ENCODE assay signal across 8 cellular contexts in genomic region chrX:49269768-49270248, GRCh38. TPM values are rescaled to one million over a fixed set of nuclear protein-coding genes. Genes with fewer than 3 reads are reported as not detected.
A peak's percentile ranks its signal among the peaks of the same experiment; 100 is the strongest.
DNase-seq lines count a peak whose midpoint lies in the region; ATAC-seq lines count a peak whose summit lies in the region.

Gene PPP1R3F, plus strand, starts transcription at chrX:49269793. Its CDS starts 77 bp downstream, at chrX:49269870.

- peaks cover 56% of the 10 kb centered on the region for H3K4me1 Mint-ChIP-seq in activated naive CD4-positive, alpha-beta T cell treated with anti-CD3 and anti-CD28 coated beads, Interleukin-2, amount 10 ng/mL, durations not matched to agents 7 days and 5 days
- H3K4me1 Mint-ChIP-seq in activated T-helper 2 cell treated with anti-CD3 and anti-CD28 coated beads, Interferon-gamma antibody, Interleukin-2, Interleukin-4, amounts not matched to agents 10 μg/mL and 5 μg/mL and 100 μg/mL, durations not matched to agents 14 hours and 24 hours and 36 hours (ENCODE audit: low read depth): peaks cover 45% of the 10 kb centered on the region

- H3K36me3 Mint-ChIP-seq in activated naive CD4-positive, alpha-beta T cell treated with anti-CD3 and anti-CD28 coated beads, Interleukin-2, amount 10 ng/mL, durations not matched to agents 7 days and 5 days: peaks cover 16% of the 10 kb centered on the region
- peaks cover 32% of the 10 kb centered on the region for H3K36me3 Mint-ChIP-seq in activated T-helper 2 cell treated with anti-CD3 and anti-CD28 coated beads, Interferon-gamma antibody, Interleukin-2, Interleukin-4, amounts not matched to agents 10 μg/mL and 5 μg/mL and 100 μg/mL, durations not matched to agents 14 hours and 24 hours and 36 hours (ENCODE audit: low read depth)

- H3K27me3 ChIP-seq in right cardiac atrium (ENCODE audit: control insufficient read depth, insufficient read depth): no peaks in the 10 kb centered on the region

- intact Hi-C loops in activated T-helper 2 cell treated with anti-CD3 and anti-CD28 coated beads, Interferon-gamma antibody, Interleukin-2, Interleukin-4, amounts not matched to agents 10 μg/mL and 5 μg/mL and 100 μg/mL, durations not matched to agents 14 hours and 24 hours and 36 hours (cut with micrococcal nuclease): loop anchor here (2.0 to 10.0 kb wide), 5 partner anchors 35 to 555 kb away; partner anchors contain the start of genes CCDC22 and SYP
- intact Hi-C loops in right cardiac atrium (cut with DNase I): loop anchor here in 2 of 4 donors (10.0 kb wide), 1 partner anchor 75 kb away; no protein-coding TSS in a partner anchor

- no peaks in the 10 kb centered on the region for H3K4me1 ChIP-seq in right cardiac atrium (ENCODE audit: control insufficient read depth, insufficient read depth, low read length)

- ATAC-seq in HG03103 (IDR thresholded peaks at IDR 0.05; ENCODE audit: low read depth, unreplicated experiment) (peak; percentile 15), right cardiac atrium (peak in 1 of 2 donors; percentile 10)

- no peaks in the 10 kb centered on the region for H3K9me3 ChIP-seq in right cardiac atrium (ENCODE audit: control insufficient read depth, low read length)

- H3K4me3 Mint-ChIP-seq in activated naive CD4-positive, alpha-beta T cell treated with anti-CD3 and anti-CD28 coated beads, Interleukin-2, amount 10 ng/mL, durations not matched to agents 7 days and 5 days: peak within 1 kb of the TSS; percentile 89
- H3K4me3 Mint-ChIP-seq in activated T-helper 2 cell treated with anti-CD3 and anti-CD28 coated beads, Interferon-gamma antibody, Interleukin-2, Interleukin-4, amounts not matched to agents 10 μg/mL and 5 μg/mL and 100 μg/mL, durations not matched to agents 14 hours and 24 hours and 36 hours (ENCODE audit: low read depth): peak within 1 kb of the TSS; percentile 87

- WGBS in right cardiac atrium: 0% methylated on average over 63 of the region's 70 CpGs

- H3K27me3 Mint-ChIP-seq in activated naive CD4-positive, alpha-beta T cell treated with anti-CD3 and anti-CD28 coated beads, Interleukin-2, amount 10 ng/mL, durations not matched to agents 7 days and 5 days: no peaks in the 10 kb centered on the region
- no peaks in the 10 kb centered on the region for H3K27me3 Mint-ChIP-seq in activated T-helper 2 cell treated with anti-CD3 and anti-CD28 coated beads, Interferon-gamma antibody, Interleukin-2, Interleukin-4, amounts not matched to agents 10 μg/mL and 5 μg/mL and 100 μg/mL, durations not matched to agents 14 hours and 24 hours and 36 hours (ENCODE audit: low read depth)

- H3K27ac Mint-ChIP-seq in activated naive CD4-positive, alpha-beta T cell treated with anti-CD3 and anti-CD28 coated beads, Interleukin-2, amount 10 ng/mL, durations not matched to agents 7 days and 5 days: peak within 1 kb of the TSS; percentile 96
- H3K27ac Mint-ChIP-seq in activated T-helper 2 cell treated with anti-CD3 and anti-CD28 coated beads, Interferon-gamma antibody, Interleukin-2, Interleukin-4, amounts not matched to agents 10 μg/mL and 5 μg/mL and 100 μg/mL, durations not matched to agents 14 hours and 24 hours and 36 hours: peak within 1 kb of the TSS; percentile 98

- CTCF ChIA-PET in activated naive CD4-positive, alpha-beta T cell treated with anti-CD3 and anti-CD28 coated beads, Interleukin-2, amount 10 ng/mL, durations not matched to agents 7 days and 5 days (lab: Charles Lee): interaction anchor here (1.4 kb wide), 1 partner anchor 77 kb away, joined by 5 read pairs; no protein-coding TSS in a partner anchor

- no peak for DNase-seq in activated naive CD4-positive, alpha-beta T cell treated with anti-CD3 and anti-CD28 coated beads, Interleukin-2, amount 10 ng/mL, durations not matched to agents 7 days and 5 days
- no peak for DNase-seq in activated naive CD4-positive, alpha-beta T cell treated with Interleukin-2 at 50 U/mL for 16 hours
- DNase-seq in activated T-helper 2 cell treated with anti-CD3 and anti-CD28 coated beads, Interferon-gamma antibody, Interleukin-2, Interleukin-4, amounts not matched to agents 10 μg/mL and 5 μg/mL and 100 μg/mL, durations not matched to agents 14 hours and 24 hours and 36 hours (ENCODE audit: low spot score): no peak
- DNase-seq in right cardiac atrium: no peak
- no peak for DNase-seq in GF-D8 (lab: John Stamatoyannopoulos, UW)
- DNase-seq in SHP77 (lab: John Stamatoyannopoulos, UW): no peak

- H3K4me3 ChIP-seq in right cardiac atrium (ENCODE audit: low read length): peak within 1 kb of the TSS; percentile 64
- peak within 1 kb of the TSS; percentile 52 to 79 (median 58) for H3K4me3 ChIP-seq in skin epidermis

- H3K9me3 Mint-ChIP-seq in activated naive CD4-positive, alpha-beta T cell treated with anti-CD3 and anti-CD28 coated beads, Interleukin-2, amount 10 ng/mL, durations not matched to agents 7 days and 5 days: no peaks in the 10 kb centered on the region
- no peaks in the 10 kb centered on the region for H3K9me3 Mint-ChIP-seq in activated T-helper 2 cell treated with anti-CD3 and anti-CD28 coated beads, Interferon-gamma antibody, Interleukin-2, Interleukin-4, amounts not matched to agents 10 μg/mL and 5 μg/mL and 100 μg/mL, durations not matched to agents 14 hours and 24 hours and 36 hours

- H3K27ac ChIP-seq in right cardiac atrium (ENCODE audit: low read length): peak within 1 kb of the TSS; percentile 99
- H3K27ac ChIP-seq in skin epidermis: peak within 1 kb of the TSS; percentile 81 to 95 (median 89)

RNA-seq across cellular contexts. Expression of gene PPP1R3F, which starts in this region (rescaled TPM):
- 7.9 and 10.1 TPM in 2 replicates for total RNA-seq in activated T-helper 2 cell treated with anti-CD3 and anti-CD28 coated beads, Interferon-gamma antibody, Interleukin-2, Interleukin-4, amounts not matched to agents 10 μg/mL and 5 μg/mL and 100 μg/mL, durations not matched to agents 14 hours and 24 hours and 36 hours
- total RNA-seq in right cardiac atrium: 10 to 100 TPM; 23.8 to 29.3 (median 25.5) TPM
- polyA plus RNA-seq in right cardiac atrium: 23.5 TPM
